ENCODE assay signal across 8 cellular contexts in genomic region chr5:135930029-135930948, GRCh38. TPM values are rescaled to one million over a fixed set of nuclear protein-coding genes. Genes with fewer than 3 reads are reported as not detected.
DNase-seq lines count a peak whose midpoint lies in the region; ATAC-seq and TF ChIP-seq lines count a peak whose summit lies in the region.

No MANE protein-coding gene starts in this region.

- H3K27me3 ChIP-seq in WERI-Rb-1 (ENCODE audit: insufficient read depth, low read depth, severe bottlenecking) (peaks cover 3% of the 10 kb centered on the region), iPS-18a (ENCODE audit: control insufficient read depth, insufficient read depth, low read length) (peaks cover 71% of the 10 kb centered on the region), spleen (replicated peaks in 1 of 7) (peaks cover 0 to 91% (median 43%) of the 10 kb centered on the region in 7 donors)

- no peaks in the 10 kb centered on the region for H3K36me3 ChIP-seq in WERI-Rb-1
- no peaks in the 10 kb centered on the region for H3K36me3 ChIP-seq in iPS-18a (ENCODE audit: control insufficient read depth, low read depth, low read length)
- H3K36me3 ChIP-seq in spleen = no peaks in the 10 kb centered on the region

- H3K4me3 ChIP-seq in WERI-Rb-1 (ENCODE audit: low read depth, low read length) (peak overlapping the region; percentile 56), iPS-18a (ENCODE audit: low read length) (peak overlapping the region; percentile 65), spleen (peak overlapping the region in 7 of 8 donors; percentile 16 to 56 (median 24))

- ATAC-seq in GM19328 (IDR thresholded peaks at IDR 0.05; ENCODE audit: unreplicated experiment) = no peak

- TF ChIP-seq POLR2A in spleen (IDR thresholded peaks at IDR 0.05) = no peak

- peak; percentile 32 for DNase-seq in NCI-H146 (lab: John Stamatoyannopoulos, UW)
- no peak for DNase-seq in NCI-H146 treated with DMSO at 0.1 percent for 48 hours (lab: John Stamatoyannopoulos, UW; ENCODE audit: unreplicated experiment)
- peak; percentile 70 for DNase-seq in WERI-Rb-1
- no peak for DNase-seq in spleen
- DNase-seq in UCSD-AML1 (lab: John Stamatoyannopoulos, UW; ENCODE audit: unreplicated experiment) = no peak
- DNase-seq in epidermal melanocyte (ENCODE audit: insufficient read length, low spot score) = no peak

- H3K9ac ChIP-seq in iPS-18a (ENCODE audit: low read length) = no peak overlapping the region

- H3K27ac ChIP-seq in WERI-Rb-1 (peak overlapping the region; percentile 6; the same call in 1 of the 2 replicates), iPS-18a (ENCODE audit: low read length) (no peak overlapping the region), spleen (no peak overlapping the region)

- peak; percentile 47 for TF ChIP-seq CTCF in WERI-Rb-1 (IDR thresholded peaks at IDR 0.05; ENCODE audit: low read depth, low read length)
- no peak for TF ChIP-seq CTCF in spleen (IDR thresholded peaks at IDR 0.05 in 8 of 11, conservative IDR thresholded peaks at IDR 0.05 in 3 of 11)

- H3K9me3 ChIP-seq in WERI-Rb-1 (ENCODE audit: severe bottlenecking) (no peaks in the 10 kb centered on the region), iPS-18a (ENCODE audit: control insufficient read depth, low read depth, low read length) (no peaks in the 10 kb centered on the region), spleen (no peaks in the 10 kb centered on the region)

- 2 to 6% (median 4%) methylated on average over 17 to 99 of the region's 99 CpGs for WGBS in spleen, 5 donors

- H3K4me1 ChIP-seq in iPS-18a (ENCODE audit: control insufficient read depth, low read depth, low read length) = peaks cover 4% of the 10 kb centered on the region
- H3K4me1 ChIP-seq in spleen = peaks cover 0 to 14% (median 11%) of the 10 kb centered on the region in 6 donors

- intact Hi-C loops in spleen (cut with DNase I; ENCODE audit: low total_unique reads) = no loop called here

RNA-seq across cellular contexts. Expression of gene LECT2, which starts 24.5 kb away (rescaled TPM):
- total RNA-seq in spleen = not detected
- polyA plus RNA-seq in spleen = not detected

RNA-seq across cellular contexts. Expression of gene IL9, which starts 34.6 kb away (rescaled TPM):
- total RNA-seq in spleen = not detected
- polyA plus RNA-seq in spleen = not detected

Comparison
In these comparisons a context has a peak if more than half of its experiments do, and no peak if none do; other contexts are left out.
1. DNase-seq: peak in NCI-H146 (single experiment) and WERI-Rb-1 (single experiment); none in NCI-H146 treated with DMSO at 0.1 percent for 48 hours (single experiment), spleen (single experiment), UCSD-AML1 (single experiment) and epidermal melanocyte (single experiment).
2. Peak in every context shown above with its lines, with median percentiles within 50 percentile points of each other: H3K4me3 ChIP-seq.